Comparison of ENCODE assay signal across 19 cellular contexts in the genomic region with DNA sequence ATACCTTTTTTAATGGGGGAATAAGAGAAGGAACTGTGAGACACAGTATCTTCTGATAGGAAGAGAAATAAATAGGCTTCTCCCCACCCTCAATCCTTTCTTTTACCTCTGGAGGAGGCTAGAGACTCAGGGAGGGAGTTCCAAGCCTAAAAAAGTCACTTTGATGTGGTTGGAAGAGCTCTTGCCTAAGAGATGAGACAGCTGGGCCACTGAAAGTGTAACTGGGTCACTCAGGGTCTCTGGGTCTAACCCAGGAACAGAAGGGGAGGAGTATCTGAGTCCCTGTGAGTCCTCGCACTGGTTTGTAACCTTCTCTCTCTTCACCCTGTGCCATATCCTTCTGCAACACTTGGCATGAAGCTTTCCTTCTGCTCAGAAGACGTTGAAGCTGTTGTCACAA.
"Had no signal": no experiment of that assay in that cellular context is flagged by ENCODE, and none has a peak within 500 bp of the region (broad histone marks: within the 10 kb centered on the region; RNA-seq: fewer than 3 reads in every experiment).

No MANE protein-coding gene starts in this region.

- H3K9me3 ChIP-seq: heart right ventricle, thoracic aorta, transverse colon had no signal

- ATAC-seq: esophagus mucosa; left lung; natural killer cell; stimulated activated memory B cell treated with anti-CD40 and anti-IgM and Interleukin-4, amounts not matched to agents 10 μg/mL and 1 μg/mL and 100 μg/mL, for 72 hours had no signal

- H3K4me1 ChIP-seq: left lung, transverse colon had no signal

- DNase-seq: effector memory CD4-positive, alpha-beta T cell; heart right ventricle; hypothalamus; kidney glomerular epithelial cell; left lung; mesenchymal stem cell; natural killer cell; posterior cingulate gyrus; right cardiac atrium; stimulated activated CD4-positive, alpha-beta T cell treated with anti-CD3 and anti-CD28 coated beads, Interleukin-4, amount 100 ng/mL, for 24 hours; transverse colon had no signal

- H3K4me3 ChIP-seq: heart right ventricle, left lung, lung, smooth muscle cell, thoracic aorta, transverse colon had no signal

- H3K4me2 ChIP-seq: smooth muscle cell had no signal

- FAIRE-seq: endometrium, frontal cortex, islet of Langerhans had no signal

- H3K27me3 ChIP-seq: heart right ventricle, left lung, transverse colon had no signal

- H3K27ac ChIP-seq: heart right ventricle, left lung, thoracic aorta, transverse colon had no signal

- H3K36me3 ChIP-seq: heart right ventricle, left lung, thoracic aorta, transverse colon had no signal
